ENCODE assay signal across 12 cellular contexts in the genomic region with DNA sequence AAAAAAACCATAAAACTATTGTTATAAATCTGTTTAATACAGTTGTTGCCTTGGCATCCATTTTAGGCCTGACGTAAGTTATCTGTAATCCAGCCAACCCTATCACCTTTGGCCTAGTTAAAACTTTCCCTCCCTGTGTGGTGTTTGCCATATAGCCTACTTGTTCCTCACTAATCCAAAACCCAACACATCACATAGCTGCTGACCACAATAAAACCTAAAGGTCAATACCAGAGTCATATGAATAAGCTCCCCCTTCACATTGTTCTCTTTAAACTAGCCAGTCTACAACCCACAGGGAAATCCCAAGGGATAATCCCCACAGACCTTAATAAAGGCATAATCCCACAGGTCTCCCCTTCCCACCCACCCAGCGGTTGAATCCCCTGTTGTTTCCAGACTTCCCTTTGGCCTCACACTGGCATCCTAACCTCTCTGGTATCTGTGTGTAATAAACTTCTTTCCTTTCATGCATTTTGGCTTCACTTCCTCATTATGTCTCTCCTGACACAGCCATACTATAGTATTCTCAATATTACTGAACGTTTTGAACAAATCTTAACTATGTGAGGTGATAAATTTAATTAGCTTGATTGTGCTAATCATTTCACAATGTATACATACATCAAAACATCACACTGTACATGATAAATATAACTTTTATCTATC. TPM values are rescaled to one million over a fixed set of nuclear protein-coding genes. Genes with fewer than 3 reads are reported as not detected.
DNase-seq lines count a peak whose midpoint lies in the region; ATAC-seq, FAIRE-seq and TF ChIP-seq lines count a peak whose summit lies in the region.
"Had no signal": no experiment of that assay in that cellular context is flagged by ENCODE, and none has a peak within 500 bp of the region (broad histone marks: within the 10 kb centered on the region; RNA-seq: fewer than 3 reads in every experiment).

No MANE protein-coding gene starts in this region.

- TF ChIP-seq CTCF in D721Med (IDR thresholded peaks at IDR 0.05; ENCODE audit: insufficient read depth, missing control alignments), result no peak
- no peak for TF ChIP-seq CTCF in endodermal cell (conservative IDR thresholded peaks at IDR 0.05)

- peaks cover 72% of the 10 kb centered on the region for H3K36me3 ChIP-seq in endodermal cell (ENCODE audit: control insufficient read depth, insufficient read depth, low read length)

- peaks cover 85% of the 10 kb centered on the region for H3K36me3 Mint-ChIP-seq in endodermal cell (ENCODE audit: low read depth)
- H3K36me3 Mint-ChIP-seq: activated naive CD4-positive, alpha-beta T cell treated with anti-CD3 and anti-CD28 coated beads, Interleukin-2, amount 10 ng/mL, durations not matched to agents 7 days and 5 days had no signal

- H3K27me3 ChIP-seq in endodermal cell (ENCODE audit: control insufficient read depth, insufficient read depth, low read length, poor library complexity, severe bottlenecking), result no peaks in the 10 kb centered on the region

- ATAC-seq in GM19463 (IDR thresholded peaks at IDR 0.05; ENCODE audit: unreplicated experiment), result peak; percentile 70
- peak; percentile 67 for ATAC-seq in HG03432 (IDR thresholded peaks at IDR 0.05; ENCODE audit: unreplicated experiment)
- no peak for ATAC-seq in HG03139 (IDR thresholded peaks at IDR 0.05; ENCODE audit: unreplicated experiment)

- no peak overlapping the region for H3K27ac ChIP-seq in endodermal cell (ENCODE audit: low read depth, low read length)

- peaks cover 14% of the 10 kb centered on the region for H3K9me3 Mint-ChIP-seq in endodermal cell
- H3K9me3 Mint-ChIP-seq: activated naive CD4-positive, alpha-beta T cell treated with anti-CD3 and anti-CD28 coated beads, Interleukin-2, amount 10 ng/mL, durations not matched to agents 7 days and 5 days; T-helper 2 cell treated with Interferon-gamma antibody and Interleukin-4, amounts not matched to agents 5 μg/mL and 100 μg/mL, for 36 hours had no signal

- H3K4me3 Mint-ChIP-seq in endodermal cell, result no peak overlapping the region
- H3K4me3 Mint-ChIP-seq: activated naive CD4-positive, alpha-beta T cell treated with anti-CD3 and anti-CD28 coated beads, Interleukin-2, amount 10 ng/mL, durations not matched to agents 7 days and 5 days; memory B cell; T-helper 2 cell treated with Interferon-gamma antibody and Interleukin-4, amounts not matched to agents 5 μg/mL and 100 μg/mL, for 36 hours had no signal

- DNase-seq in D721Med (ENCODE audit: insufficient read length, low spot score) (no peak), endodermal cell (no peak), NCI-H1048 (lab: John Stamatoyannopoulos, UW) (no peak), SW 1271 (lab: John Stamatoyannopoulos, UW) (no peak), EL (no peak)
- DNase-seq: activated naive CD4-positive, alpha-beta T cell treated with anti-CD3 and anti-CD28 coated beads, Interleukin-2, amount 10 ng/mL, durations not matched to agents 7 days and 5 days; DMS79 had no signal

- peak overlapping the region; percentile 32 for H3K27ac Mint-ChIP-seq in endodermal cell
- H3K27ac Mint-ChIP-seq: activated naive CD4-positive, alpha-beta T cell treated with anti-CD3 and anti-CD28 coated beads, Interleukin-2, amount 10 ng/mL, durations not matched to agents 7 days and 5 days; memory B cell; T-helper 2 cell treated with Interferon-gamma antibody and Interleukin-4, amounts not matched to agents 5 μg/mL and 100 μg/mL, for 36 hours had no signal

- peak; percentile 38 for FAIRE-seq in D721Med (lab: Jason Lieb, UNC)

- no peak overlapping the region for H3K9ac ChIP-seq in endodermal cell (ENCODE audit: extremely low read depth, low read length, poor library complexity, severe bottlenecking)

- peaks cover 18% of the 10 kb centered on the region for H3K9me3 ChIP-seq in endodermal cell (ENCODE audit: control insufficient read depth, low read length)

- H3K27me3 Mint-ChIP-seq in endodermal cell (ENCODE audit: insufficient read depth), result no peaks in the 10 kb centered on the region
- H3K27me3 Mint-ChIP-seq: activated naive CD4-positive, alpha-beta T cell treated with anti-CD3 and anti-CD28 coated beads, Interleukin-2, amount 10 ng/mL, durations not matched to agents 7 days and 5 days; memory B cell had no signal

- peaks cover 11% of the 10 kb centered on the region for H3K4me1 Mint-ChIP-seq in endodermal cell
- H3K4me1 Mint-ChIP-seq: activated naive CD4-positive, alpha-beta T cell treated with anti-CD3 and anti-CD28 coated beads, Interleukin-2, amount 10 ng/mL, durations not matched to agents 7 days and 5 days had no signal

- no peaks in the 10 kb centered on the region for H3K4me1 ChIP-seq in endodermal cell (ENCODE audit: control insufficient read depth, insufficient read depth, low read length)

- no peak overlapping the region for H3K4me3 ChIP-seq in endodermal cell (ENCODE audit: low read length)

- 83% methylated on average over 2 of the region's 3 CpGs; no CpG with 5 or more reads in 1 of the 2 experiments for WGBS in endodermal cell (ENCODE audit: insufficient coverage in 1 of 2, insufficient read length in 1 of 2), 2 experiments

RNA-seq across cellular contexts. Expression of gene DTWD2, which starts 50.8 kb away (rescaled TPM):
- 10 to 100 TPM; 15.2 to 34.9 TPM for total RNA-seq in endodermal cell
- polyA plus RNA-seq in endodermal cell (2013, experiment 1 of 2), result 6.8 TPM
- 8.5 TPM for polyA plus RNA-seq in endodermal cell (2013, experiment 2 of 2)
